In the genomic region with DNA sequence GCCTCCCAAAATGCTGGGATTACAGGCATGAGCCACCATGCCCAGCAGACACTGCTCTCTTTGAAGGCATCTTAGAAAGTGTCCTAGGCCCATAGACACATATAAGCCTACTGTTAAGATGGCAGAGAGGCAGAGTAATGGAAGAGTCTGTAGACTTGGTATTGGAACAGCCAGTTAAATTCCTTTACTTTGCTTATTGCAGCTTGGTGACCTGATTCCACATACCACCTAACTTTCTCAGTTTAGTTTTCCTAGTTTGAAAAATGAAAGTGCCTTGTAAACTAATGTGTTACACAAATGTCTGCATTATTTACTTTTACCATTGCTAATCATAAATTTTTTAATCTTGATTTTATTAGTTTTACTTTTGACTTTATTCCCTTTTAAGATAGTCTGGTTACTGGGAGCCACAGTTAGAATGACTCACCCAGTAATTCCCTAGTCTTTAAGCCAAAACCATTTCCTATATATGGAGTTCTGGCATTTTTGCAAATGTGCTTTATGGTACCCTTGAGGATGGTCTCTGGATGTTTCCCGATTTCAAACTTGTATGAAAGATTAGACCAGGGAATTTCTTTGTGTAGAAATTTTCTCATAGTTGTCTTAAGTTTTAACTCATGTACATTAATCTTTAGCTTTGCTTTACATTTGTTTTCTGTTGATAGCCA, we compare ENCODE assay signal across 1 cellular context.
TF ChIP-seq lines count a peak whose summit lies in the region.

No MANE protein-coding gene starts in this region.

TF ChIP-seq in K562, 482 proteins besides CTCF, POLR2A, EP300 and RAD21 (continued from another document):
- 0 out of 2 replicates have a peak, but pooled peaks have one; percentile 45 for TF ChIP-seq ZNF592 (IDR thresholded peaks at IDR 0.05)
- TF ChIP-seq FOSL1 (tag; conservative IDR thresholded peaks at IDR 0.05): peak; percentile 80
- no peak for TF ChIP-seq MAFF (IDR thresholded peaks at IDR 0.05; ENCODE audit: low read length)
- TF ChIP-seq, protein P1, sequence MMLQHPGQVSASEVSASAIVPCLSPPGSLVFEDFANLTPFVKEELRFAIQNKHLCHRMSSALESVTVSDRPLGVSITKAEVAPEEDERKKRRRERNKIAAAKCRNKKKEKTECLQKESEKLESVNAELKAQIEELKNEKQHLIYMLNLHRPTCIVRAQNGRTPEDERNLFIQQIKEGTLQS (IDR thresholded peaks at IDR 0.05): peak; percentile 66
- TF ChIP-seq, protein P1 (CRISPR knock-in tag; conservative IDR thresholded peaks at IDR 0.05): no peak
- TF ChIP-seq E2F4 (CRISPR knock-in tag; IDR thresholded peaks at IDR 0.05; ENCODE audit: low read depth): no peak
- TF ChIP-seq HMBOX1 (IDR thresholded peaks at IDR 0.05): peak; percentile 66; the same call in 1 of the 2 replicates
- TF ChIP-seq ZNF316 (IDR thresholded peaks at IDR 0.05): no peak
- peak in 1 of 2 experiments; percentile 87; a peak in 2 of 4 replicates for TF ChIP-seq SRF (CRISPR knock-in tag; IDR thresholded peaks at IDR 0.05)
- peak; percentile 66 for TF ChIP-seq JUND (IDR thresholded peaks at IDR 0.05; ENCODE audit: borderline replicate concordance, low read depth, low read length)
- TF ChIP-seq JUND (tag; IDR thresholded peaks at IDR 0.05; ENCODE audit: borderline replicate concordance, low read depth, low read length): peak; percentile 64; the same call in 2 of the 3 replicates
- TF ChIP-seq SMARCE1 (IDR thresholded peaks at IDR 0.05): 0 out of 2 replicates have a peak, but pooled peaks have one; percentile 17
- TF ChIP-seq EHMT2 (IDR thresholded peaks at IDR 0.05): peak; percentile 20; the same call in 1 of the 2 replicates
